In genomic region chr3:53921296-53921695, GRCh38 we compare ENCODE assay signal across 8 cellular contexts.
A peak's percentile ranks its signal among the peaks of the same experiment; 100 is the strongest.
DNase-seq lines count a peak whose midpoint lies in the region; ATAC-seq and TF ChIP-seq lines count a peak whose summit lies in the region.

No MANE protein-coding gene starts in this region.

- no peaks in the 10 kb centered on the region for H4K20me1 ChIP-seq in Loucy (ENCODE audit: insufficient read depth, low read length, poor library complexity, severe bottlenecking)

- no peak overlapping the region for H2AFZ ChIP-seq in Loucy (ENCODE audit: low read length)
- H2AFZ ChIP-seq in parathyroid adenoma = no peak overlapping the region

- no peaks in the 10 kb centered on the region for H3F3A ChIP-seq in Loucy (ENCODE audit: low read depth)

- no peaks in the 10 kb centered on the region for H3K27me3 ChIP-seq in Loucy (ENCODE audit: insufficient read depth, low read length, poor library complexity, severe bottlenecking)
- no peaks in the 10 kb centered on the region for H3K27me3 ChIP-seq in parathyroid adenoma (ENCODE audit: control insufficient read depth, insufficient read depth, low read length)

- ATAC-seq in HG02970 (IDR thresholded peaks at IDR 0.05; ENCODE audit: low FRiP score, unreplicated experiment) (no peak), HG03108 (IDR thresholded peaks at IDR 0.05; ENCODE audit: unreplicated experiment) (no peak)

- H3K9ac ChIP-seq in Loucy (ENCODE audit: low read depth, low read length, poor library complexity, severe bottlenecking) (no peak overlapping the region), parathyroid adenoma (no peak overlapping the region)

- no peaks in the 10 kb centered on the region for H3K4me1 ChIP-seq in Loucy (ENCODE audit: insufficient read depth, low read length, poor library complexity, severe bottlenecking)
- H3K4me1 ChIP-seq in parathyroid adenoma = no peaks in the 10 kb centered on the region

- H3K9me3 ChIP-seq in Loucy (ENCODE audit: insufficient read depth, low read depth, low read length) (no peaks in the 10 kb centered on the region), parathyroid adenoma (ENCODE audit: control insufficient read depth, low read length) (no peaks in the 10 kb centered on the region)

- TF ChIP-seq CTCF in Loucy (conservative IDR thresholded peaks at IDR 0.05; ENCODE audit: low read length) (peak; percentile 61), cardiac fibroblast (IDR thresholded peaks at IDR 0.05; ENCODE audit: low read depth, low read length) (peak; percentile 34), parathyroid adenoma (IDR thresholded peaks at IDR 0.05) (peak; percentile 29)

- no peaks in the 10 kb centered on the region for H3K9me2 ChIP-seq in Loucy (replicated peaks; ENCODE audit: low read depth, low read length)

- H3K4me2 ChIP-seq in Loucy (ENCODE audit: low read depth, low read length, poor library complexity, severe bottlenecking) (no peak overlapping the region), parathyroid adenoma (ENCODE audit: low read length) (no peak overlapping the region)

- H3K27ac ChIP-seq in parathyroid adenoma = no peak overlapping the region

- H3K4me3 ChIP-seq in Loucy (ENCODE audit: low read length, poor library complexity, severe bottlenecking) = no peak overlapping the region
- no peak overlapping the region for H3K4me3 ChIP-seq in cardiac fibroblast (replicated peaks in 1 of 2; ENCODE audit: low read depth in 2 of 2, low read length in 2 of 2)
- H3K4me3 ChIP-seq in parathyroid adenoma (ENCODE audit: low read depth, low read length) = no peak overlapping the region

- H3K36me3 ChIP-seq in Loucy (ENCODE audit: insufficient read depth, low read length) (no peaks in the 10 kb centered on the region), parathyroid adenoma (ENCODE audit: control insufficient read depth, insufficient read depth, low read length) (no peaks in the 10 kb centered on the region)

- DNase-seq in NOMO-1 treated with DMSO at 0.1 percent for 48 hours (lab: John Stamatoyannopoulos, UW; ENCODE audit: unreplicated experiment) (peak; percentile 5), NOMO-1 treated with dmso at 0.1 percent for 144 hours (lab: John Stamatoyannopoulos, UW; ENCODE audit: unreplicated experiment) (no peak), cardiac fibroblast (ENCODE audit: low read depth in 2 of 2) (peak; percentile 18 to 43), UCSD-AML1 (lab: John Stamatoyannopoulos, UW; ENCODE audit: unreplicated experiment) (no peak)

- no peaks in the 10 kb centered on the region for H3K79me2 ChIP-seq in Loucy (ENCODE audit: insufficient read depth, low read length)
- H3K79me2 ChIP-seq in parathyroid adenoma = no peaks in the 10 kb centered on the region

Comparison
In these comparisons a context has a peak if more than half of its experiments do, and no peak if none do; other contexts are left out.
1. DNase-seq: peak in NOMO-1 treated with DMSO at 0.1 percent for 48 hours (single experiment) and cardiac fibroblast (2 of 2); none in NOMO-1 treated with dmso at 0.1 percent for 144 hours (single experiment) and UCSD-AML1 (single experiment).
2. Peak in every context shown above with its lines, with median percentiles within 50 percentile points of each other: CTCF ChIP-seq.